In genomic region chr13:52319876-52320275, GRCh38 we compare ENCODE assay signal across 20 cellular contexts.
"Had no signal": no experiment of that assay in that cellular context is flagged by ENCODE, and none has a peak within 500 bp of the region (broad histone marks: within the 10 kb centered on the region; RNA-seq: fewer than 3 reads in every experiment).

No MANE protein-coding gene starts in this region.

- H3K4me3 Mint-ChIP-seq: dendritic cell treated with granulocyte-macrophage colony-stimulating factor and Interleukin-4, amounts not matched to agents 40 ng/mL and 50 ng/mL, for 4 days; nephron; T-helper 1 cell treated with Interleukin-12 subunit alpha and Interleukin-12 subunit beta and Interleukin-4 antibody, amounts not matched to agents 30 μg/mL and 1 μg/mL, for 36 hours had no signal

- H3K4me1 Mint-ChIP-seq: nephron had no signal

- H3K9me3 ChIP-seq: adrenal gland, esophagus muscularis mucosa, lower lobe of right lung, sigmoid colon, tibial artery had no signal

- ATAC-seq: activated naive CD4-positive, alpha-beta T cell treated with anti-CD3 and anti-CD28 coated beads, Interleukin-2, amount 50 U/mL, for 72 hours; lower lobe of right lung; stimulated activated naive CD8-positive, alpha-beta T cell treated with anti-CD3 and anti-CD28 coated beads, Interleukin-15, Interleukin-2, amounts not matched to agents 100 U/mL and 50 U/mL, for 24 hours had no signal

- H3K27ac ChIP-seq: adrenal gland, cardiac muscle cell, esophagus muscularis mucosa, lower lobe of right lung, parathyroid adenoma, sigmoid colon, tibial artery had no signal

- DNase-seq: activated CD4-positive, alpha-beta T cell treated with anti-CD3 and anti-CD28 coated beads, Interleukin-2, amount 50 U/mL, for 4 hours; activated CD4-positive, CD25-positive, alpha-beta regulatory T cell treated with anti-CD3 and anti-CD28 coated beads, Interleukin-2, amount 50 U/mL, for 72 hours; activated gamma-delta T cell; adrenal gland; effector CD8-positive, alpha-beta T cell; glutamatergic neuron; hippocampal formation; islet precursor cell; lower lobe of right lung; sigmoid colon; stimulated activated naive CD8-positive, alpha-beta T cell treated with anti-CD3 and anti-CD28 coated beads, Interleukin-15, Interleukin-2, amounts not matched to agents 100 U/mL and 50 U/mL, for 24 hours; substantia nigra; tibial artery had no signal

- H3K9me3 Mint-ChIP-seq: activated naive CD4-positive, alpha-beta T cell treated with anti-CD3 and anti-CD28 coated beads, Interleukin-2, amount 50 U/mL, for 72 hours; dendritic cell treated with granulocyte-macrophage colony-stimulating factor and Interleukin-4, amounts not matched to agents 40 ng/mL and 50 ng/mL, for 4 days; nephron; T-helper 1 cell treated with Interleukin-12 subunit alpha and Interleukin-12 subunit beta and Interleukin-4 antibody, amounts not matched to agents 30 μg/mL and 1 μg/mL, for 36 hours had no signal

- H3K4me1 ChIP-seq: adrenal gland, esophagus muscularis mucosa, lower lobe of right lung, parathyroid adenoma, sigmoid colon, tibial artery had no signal

- H3K36me3 Mint-ChIP-seq: activated naive CD4-positive, alpha-beta T cell treated with anti-CD3 and anti-CD28 coated beads, Interleukin-2, amount 50 U/mL, for 72 hours had no signal

- H3K4me3 ChIP-seq: adrenal gland, cardiac muscle cell, esophagus muscularis mucosa, lower lobe of right lung, sigmoid colon, tibial artery had no signal

- H3K36me3 ChIP-seq: adrenal gland, cardiac muscle cell, esophagus muscularis mucosa, lower lobe of right lung, sigmoid colon, tibial artery had no signal

- H3K27me3 ChIP-seq: adrenal gland, cardiac muscle cell, esophagus muscularis mucosa, sigmoid colon, tibial artery had no signal

- H3K27me3 Mint-ChIP-seq: dendritic cell treated with granulocyte-macrophage colony-stimulating factor and Interleukin-4, amounts not matched to agents 40 ng/mL and 50 ng/mL, for 4 days had no signal
